13 cellular contexts compared by ENCODE assay signal in genomic region chr2:176583530-176584101, GRCh38.
A peak's percentile ranks its signal among the peaks of the same experiment; 100 is the strongest.
DNase-seq lines count a peak whose midpoint lies in the region; ATAC-seq, FAIRE-seq and TF ChIP-seq lines count a peak whose summit lies in the region.
"Had no signal": no experiment of that assay in that cellular context is flagged by ENCODE, and none has a peak within 500 bp of the region (broad histone marks: within the 10 kb centered on the region; RNA-seq: fewer than 3 reads in every experiment).

No MANE protein-coding gene starts in this region.

- H3K36me3 ChIP-seq in GM23338 (ENCODE audit: insufficient read depth), result no peaks in the 10 kb centered on the region
- H3K36me3 ChIP-seq in PC-9 (ENCODE audit: low read depth), result no peaks in the 10 kb centered on the region

- H4K20me1 ChIP-seq in GM23338 (replicated peaks; ENCODE audit: insufficient read depth), result no peaks in the 10 kb centered on the region
- no peaks in the 10 kb centered on the region for H4K20me1 ChIP-seq in PC-9 (ENCODE audit: insufficient read depth)

- TSS peak; percentile 61 for BruUV-seq in PC-9 (replicated peaks; lab: Mats Ljungman, UMichigan)

- POLR2A ChIA-PET in PC-9 (lab: Charles Lee; ENCODE audit: unreplicated experiment) (interaction anchor here (0.5 to 1.2 kb wide), 4 partner anchors 25 to 638 kb away, joined by 4 to 7 read pairs (median 4); no protein-coding TSS in a partner anchor), HEK293T (lab: Yijun Ruan, JAX) (interaction anchor here (1.2 kb wide), 1 partner anchor 479 kb away, joined by 3 read pairs; no protein-coding TSS in a partner anchor)

- H3F3A ChIP-seq in GM23338 (replicated peaks; ENCODE audit: low read depth) (no peaks in the 10 kb centered on the region), PC-9 (ENCODE audit: insufficient read depth, low read depth) (peaks cover 25% of the 10 kb centered on the region)

- H3K9me2 ChIP-seq in GM23338 (ENCODE audit: insufficient read depth) (0 out of 2 replicates have a peak, but pooled peaks cover under 1% of the 10 kb centered on the region), PC-9 (ENCODE audit: insufficient read depth) (no peaks in the 10 kb centered on the region)

- no peak overlapping the region for H3K4me2 ChIP-seq in GM23338
- H3K4me2 ChIP-seq in PC-9, result peak overlapping the region; percentile 64

- H3K4me3 Mint-ChIP-seq in GM23338, result no peak overlapping the region
- H3K4me3 Mint-ChIP-seq in activated CD4-positive, alpha-beta T cell treated with anti-CD3 and anti-CD28 coated beads, Interleukin-2, amount 10 ng/mL, durations not matched to agents 24 days and 14 days, result no peak overlapping the region
- H3K4me3 Mint-ChIP-seq in activated naive CD4-positive, alpha-beta T cell treated with anti-CD3 and anti-CD28 coated beads for 36 hours, result no peak overlapping the region
- H3K4me3 Mint-ChIP-seq: H9 had no signal

- H3K4me1 ChIP-seq in GM23338 (ENCODE audit: insufficient read depth) (no peaks in the 10 kb centered on the region), PC-9 (replicated peaks; ENCODE audit: insufficient read depth) (peaks cover 30% of the 10 kb centered on the region)

- peak; percentile 99 for FAIRE-seq in endometrium (lab: Jason Lieb, UNC)

- CTCF ChIA-PET in PC-9 (lab: Charles Lee), result interaction anchor here (0.7 to 1.0 kb wide), 2 partner anchors 53 to 129 kb away, joined by 3 read pairs; no protein-coding TSS in a partner anchor
- CTCF ChIA-PET in HEK293T (lab: Yijun Ruan, JAX), result interaction anchor here (0.6 to 1.3 kb wide), 5 partner anchors 11 to 68 kb away, joined by 3 to 5 read pairs (median 3); no protein-coding TSS in a partner anchor
- CTCF ChIA-PET in activated naive CD4-positive, alpha-beta T cell treated with anti-CD3 and anti-CD28 coated beads for 36 hours (lab: Charles Lee), result no interaction called here

- H3K79me2 ChIP-seq in GM23338 (replicated peaks; ENCODE audit: insufficient read depth) (no peaks in the 10 kb centered on the region), PC-9 (ENCODE audit: low read depth) (no peaks in the 10 kb centered on the region)

- H3K27ac ChIP-seq in GM23338 (ENCODE audit: low read depth) (no peak overlapping the region), PC-9 (peak overlapping the region; percentile 86)

- intact Hi-C loops in PC-9 (cut with micrococcal nuclease; ENCODE audit: unreplicated experiment), result loop anchor here (1.0 to 10.0 kb wide), 7 partner anchors 21 to 1419 kb away; partner anchors contain the start of genes ATF2 and NFE2L2
- intact Hi-C loops in activated CD4-positive, alpha-beta T cell treated with anti-CD3 and anti-CD28 coated beads, Interleukin-2, amount 10 ng/mL, durations not matched to agents 24 days and 14 days (cut with micrococcal nuclease), result no loop called here
- intact Hi-C loops in activated naive CD4-positive, alpha-beta T cell treated with anti-CD3 and anti-CD28 coated beads for 36 hours (cut with micrococcal nuclease), result no loop called here

- H3K36me3 Mint-ChIP-seq in GM23338 (ENCODE audit: low read depth), result no peaks in the 10 kb centered on the region
- H3K36me3 Mint-ChIP-seq in activated CD4-positive, alpha-beta T cell treated with anti-CD3 and anti-CD28 coated beads, Interleukin-2, amount 10 ng/mL, durations not matched to agents 24 days and 14 days (ENCODE audit: low read depth), result no peaks in the 10 kb centered on the region
- H3K36me3 Mint-ChIP-seq in activated naive CD4-positive, alpha-beta T cell treated with anti-CD3 and anti-CD28 coated beads for 36 hours (ENCODE audit: low read depth), result no peaks in the 10 kb centered on the region

- no peak for ATAC-seq in GM23338

- H3K4me1 Mint-ChIP-seq in GM23338, result peaks cover 2% of the 10 kb centered on the region; the same call in 2 of the 3 replicates
- H3K4me1 Mint-ChIP-seq in activated CD4-positive, alpha-beta T cell treated with anti-CD3 and anti-CD28 coated beads, Interleukin-2, amount 10 ng/mL, durations not matched to agents 24 days and 14 days, result peaks cover 3% of the 10 kb centered on the region
- H3K4me1 Mint-ChIP-seq in activated naive CD4-positive, alpha-beta T cell treated with anti-CD3 and anti-CD28 coated beads for 36 hours (ENCODE audit: low read depth), result peaks cover 2% of the 10 kb centered on the region

- no peaks in the 10 kb centered on the region for H3K9me3 Mint-ChIP-seq in GM23338
- peaks cover 7% of the 10 kb centered on the region for H3K9me3 Mint-ChIP-seq in activated CD4-positive, alpha-beta T cell treated with anti-CD3 and anti-CD28 coated beads, Interleukin-2, amount 10 ng/mL, durations not matched to agents 24 days and 14 days
- no peaks in the 10 kb centered on the region for H3K9me3 Mint-ChIP-seq in activated naive CD4-positive, alpha-beta T cell treated with anti-CD3 and anti-CD28 coated beads for 36 hours
- H3K9me3 Mint-ChIP-seq: H9 had no signal

- 0 out of 2 replicates have a peak overlapping the region, but pooled peaks have one; percentile 24 for H3K27ac Mint-ChIP-seq in GM23338
- no peak overlapping the region for H3K27ac Mint-ChIP-seq in activated CD4-positive, alpha-beta T cell treated with anti-CD3 and anti-CD28 coated beads, Interleukin-2, amount 10 ng/mL, durations not matched to agents 24 days and 14 days
- H3K27ac Mint-ChIP-seq in activated naive CD4-positive, alpha-beta T cell treated with anti-CD3 and anti-CD28 coated beads for 36 hours, result no peak overlapping the region
- H3K27ac Mint-ChIP-seq: H9 had no signal

- no peaks in the 10 kb centered on the region for H3K9me3 ChIP-seq in PC-9 (ENCODE audit: insufficient read depth, low read depth)

- H3K27me3 ChIP-seq in GM23338 (ENCODE audit: insufficient read depth) (no peaks in the 10 kb centered on the region), PC-9 (ENCODE audit: insufficient read depth, low read depth) (no peaks in the 10 kb centered on the region)

- H2AFZ ChIP-seq in GM23338 (no peak overlapping the region), PC-9 (peak overlapping the region; percentile 19; the same call in 1 of the 2 replicates)

- TF ChIP-seq CTCF in GM23338 (conservative IDR thresholded peaks at IDR 0.05; ENCODE audit: low read depth in 2 of 2) (no peak), PC-9 (conservative IDR thresholded peaks at IDR 0.05) (no peak)

- DNase-seq in GM23338 (ENCODE audit: low spot score) (no peak), PC-9 (peak; percentile 59), pulmonary artery endothelial cell (ENCODE audit: low read depth, low spot score) (peak; percentile 53), HEK293T (ENCODE audit: extremely low spot score) (no peak), inferior parietal cortex (ENCODE audit: extremely low spot score) (no peak)
- no peak for DNase-seq in activated CD4-positive, alpha-beta T cell treated with anti-CD3 and anti-CD28 coated beads, Interleukin-2, amount 10 ng/mL, durations not matched to agents 24 days and 14 days
- no peak for DNase-seq in activated naive CD4-positive, alpha-beta T cell treated with anti-CD3 and anti-CD28 coated beads for 36 hours
- DNase-seq: activated T-cell treated with anti-CD3 and anti-CD28 coated beads, Interleukin-2, amount 50 U/mL, for 1 hour; cerebellar nuclear complex; H9; midbrain had no signal

- H3K4me3 ChIP-seq in GM23338, result no peak overlapping the region
- peak overlapping the region; percentile 25; the same call in 1 of the 2 replicates for H3K4me3 ChIP-seq in PC-9
- H3K4me3 ChIP-seq: skin epidermis had no signal

- H3K27me3 Mint-ChIP-seq in GM23338 (ENCODE audit: insufficient read depth, low read depth, poor library complexity), result no peaks in the 10 kb centered on the region
- H3K27me3 Mint-ChIP-seq in activated CD4-positive, alpha-beta T cell treated with anti-CD3 and anti-CD28 coated beads, Interleukin-2, amount 10 ng/mL, durations not matched to agents 24 days and 14 days, result peaks cover 25% of the 10 kb centered on the region
- peaks cover 23% of the 10 kb centered on the region for H3K27me3 Mint-ChIP-seq in activated naive CD4-positive, alpha-beta T cell treated with anti-CD3 and anti-CD28 coated beads for 36 hours (ENCODE audit: low read depth)

TF ChIP-seq in HEK293T, 16 proteins besides CTCF, POLR2A, EP300 and RAD21:
- TF ChIP-seq FOXK2 (IDR thresholded peaks at IDR 0.05), result no peak
- no peak for TF ChIP-seq SUZ12 (IDR thresholded peaks at IDR 0.05)
- no peak for TF ChIP-seq HDGF (IDR thresholded peaks at IDR 0.05; ENCODE audit: borderline replicate concordance)

Comparison
In these comparisons a context has a peak if more than half of its experiments do, and no peak if none do; other contexts are left out.
1. DNase-seq: peak in PC-9 (2 of 2) and pulmonary artery endothelial cell (single experiment); none in GM23338 (single experiment), activated CD4-positive, alpha-beta T cell treated with anti-CD3 and anti-CD28 coated beads, Interleukin-2, amount 10 ng/mL, durations not matched to agents 24 days and 14 days (single experiment), HEK293T (single experiment), activated naive CD4-positive, alpha-beta T cell treated with anti-CD3 and anti-CD28 coated beads for 36 hours (single experiment) and inferior parietal cortex (single experiment).